ENCODE assay signal across 20 cellular contexts in the genomic region with DNA sequence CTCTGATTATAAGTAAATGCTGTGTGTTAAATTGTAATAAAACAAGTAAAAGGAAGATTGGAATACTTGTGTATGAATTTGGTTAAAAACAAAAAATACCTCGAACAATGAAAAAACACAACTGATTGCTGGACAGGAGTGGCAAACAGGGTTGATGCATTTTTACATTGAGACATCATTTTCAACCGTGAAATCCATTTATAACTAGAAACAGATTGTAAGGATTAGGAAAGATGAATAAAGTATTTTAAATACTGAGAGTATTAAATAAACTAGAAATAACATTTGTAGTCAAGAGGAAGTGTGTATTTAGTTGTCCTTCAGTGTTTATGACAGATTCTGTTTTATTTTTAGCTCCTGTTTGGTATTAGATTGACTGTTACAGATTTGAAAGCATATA. TPM values are rescaled to one million over a fixed set of nuclear protein-coding genes. Genes with fewer than 3 reads are reported as not detected.
DNase-seq lines count a peak whose midpoint lies in the region; ATAC-seq, FAIRE-seq and TF ChIP-seq lines count a peak whose summit lies in the region.
"Had no signal": no experiment of that assay in that cellular context is flagged by ENCODE, and none has a peak within 500 bp of the region (broad histone marks: within the 10 kb centered on the region; RNA-seq: fewer than 3 reads in every experiment).

No MANE protein-coding gene starts in this region.

- peaks cover 57% of the 10 kb centered on the region for H3K36me3 Mint-ChIP-seq in T-helper 2 cell treated with Interferon-gamma antibody and Interleukin-4, amounts not matched to agents 5 μg/mL and 100 μg/mL, for 36 hours (ENCODE audit: low read depth)
- H3K36me3 Mint-ChIP-seq in CD8-positive, alpha-beta T cell, result peaks cover 78% of the 10 kb centered on the region
- H3K36me3 Mint-ChIP-seq in activated B cell treated with CpG ODN at 0.5 μM for 24 hours (ENCODE audit: low read depth), result peaks cover 66% of the 10 kb centered on the region

- peaks cover 30% of the 10 kb centered on the region for H3K4me1 Mint-ChIP-seq in T-helper 2 cell treated with Interferon-gamma antibody and Interleukin-4, amounts not matched to agents 5 μg/mL and 100 μg/mL, for 36 hours (ENCODE audit: low read depth)
- peaks cover 63% of the 10 kb centered on the region for H3K4me1 Mint-ChIP-seq in CD8-positive, alpha-beta T cell (ENCODE audit: low read depth)
- H3K4me1 Mint-ChIP-seq in activated B cell treated with CpG ODN at 0.5 μM for 24 hours, result peaks cover 25% of the 10 kb centered on the region

- no peaks in the 10 kb centered on the region for H3K27me3 Mint-ChIP-seq in T-helper 2 cell treated with Interferon-gamma antibody and Interleukin-4, amounts not matched to agents 5 μg/mL and 100 μg/mL, for 36 hours (ENCODE audit: low read depth)
- no peaks in the 10 kb centered on the region for H3K27me3 Mint-ChIP-seq in CD8-positive, alpha-beta T cell (ENCODE audit: low read depth)
- H3K27me3 Mint-ChIP-seq in activated B cell treated with CpG ODN at 0.5 μM for 24 hours, result no peaks in the 10 kb centered on the region

- CTCF ChIA-PET in CD8-positive, alpha-beta T cell (lab: Charles Lee), result interaction anchor here (1.1 kb wide), 1 partner anchor 10 kb away, joined by 3 read pairs; no protein-coding TSS in a partner anchor
- CTCF ChIA-PET in activated B cell treated with CpG ODN at 0.5 μM for 24 hours (lab: Charles Lee), result interaction anchor here (0.8 to 1.3 kb wide), 2 partner anchors 10 to 24 kb away, joined by 3 to 4 read pairs; no protein-coding TSS in a partner anchor

- POLR2A ChIA-PET in CD8-positive, alpha-beta T cell (lab: Charles Lee), result interaction anchor here (1.0 to 12.7 kb wide), 4 partner anchors 9 to 57 kb away, joined by 4 to 384 read pairs (median 6); no protein-coding TSS in a partner anchor
- POLR2A ChIA-PET in activated B cell treated with CpG ODN at 0.5 μM for 24 hours (lab: Charles Lee), result interaction anchor here (8.9 kb wide), 1 partner anchor 10 kb away, joined by 210 read pairs; no protein-coding TSS in a partner anchor

- ATAC-seq in CD8-positive, alpha-beta T cell, result no peak
- ATAC-seq in activated B cell treated with CpG ODN at 0.5 μM for 24 hours (ENCODE audit: low read depth) (no peak), left cardiac atrium (no peak)
- ATAC-seq: gastrocnemius medialis, left colon had no signal

- H3K9me3 Mint-ChIP-seq in T-helper 2 cell treated with Interferon-gamma antibody and Interleukin-4, amounts not matched to agents 5 μg/mL and 100 μg/mL, for 36 hours, result no peaks in the 10 kb centered on the region
- no peaks in the 10 kb centered on the region for H3K9me3 Mint-ChIP-seq in CD8-positive, alpha-beta T cell
- no peaks in the 10 kb centered on the region for H3K9me3 Mint-ChIP-seq in activated B cell treated with CpG ODN at 0.5 μM for 24 hours

- intact Hi-C loops in CD8-positive, alpha-beta T cell (cut with DNase I, micrococcal nuclease), result no loop called here
- intact Hi-C loops in activated B cell treated with CpG ODN at 0.5 μM for 24 hours (cut with micrococcal nuclease) (loop anchor here (10.0 kb wide), 1 partner anchor 267 kb away; a partner anchor contains a TSS), left cardiac atrium (cut with DNase I) (loop anchor here (10.0 kb wide), 2 partner anchors 213 to 427 kb away; no protein-coding TSS in a partner anchor)

- peak overlapping the region; percentile 13 for H3K27ac ChIP-seq in CD8-positive, alpha-beta T cell (ENCODE audit: low read depth, low read length)
- H3K27ac ChIP-seq: 22Rv1, BLaER1, colonic mucosa, gastrocnemius medialis, neutrophil, thyroid gland had no signal

- H3K4me3 Mint-ChIP-seq in T-helper 2 cell treated with Interferon-gamma antibody and Interleukin-4, amounts not matched to agents 5 μg/mL and 100 μg/mL, for 36 hours, result peak overlapping the region; percentile 49
- peak overlapping the region; percentile 74 for H3K4me3 Mint-ChIP-seq in CD8-positive, alpha-beta T cell
- H3K4me3 Mint-ChIP-seq in activated B cell treated with CpG ODN at 0.5 μM for 24 hours, result no peak overlapping the region

- H3K4me3 ChIP-seq in CD8-positive, alpha-beta T cell (ENCODE audit: low read depth, low read length), result peak overlapping the region; percentile 44
- H3K4me3 ChIP-seq: BLaER1, colonic mucosa, gastrocnemius medialis, thyroid gland had no signal

- H3K9me3 ChIP-seq in CD8-positive, alpha-beta T cell (ENCODE audit: low read length), result no peaks in the 10 kb centered on the region
- H3K9me3 ChIP-seq: BLaER1, colonic mucosa, gastrocnemius medialis, neutrophil, thyroid gland had no signal

- TF ChIP-seq CTCF in CD8-positive, alpha-beta T cell (IDR thresholded peaks at IDR 0.05), result no peak
- TF ChIP-seq CTCF in activated B cell treated with CpG ODN at 0.5 μM for 24 hours (IDR thresholded peaks at IDR 0.05), result no peak

- H3K27ac Mint-ChIP-seq in T-helper 2 cell treated with Interferon-gamma antibody and Interleukin-4, amounts not matched to agents 5 μg/mL and 100 μg/mL, for 36 hours, result peak overlapping the region; percentile 21
- H3K27ac Mint-ChIP-seq in CD8-positive, alpha-beta T cell, result peak overlapping the region; percentile 94
- H3K27ac Mint-ChIP-seq in activated B cell treated with CpG ODN at 0.5 μM for 24 hours, result peak overlapping the region; percentile 56

- H3K27me3 ChIP-seq in CD8-positive, alpha-beta T cell (ENCODE audit: insufficient read depth, low read length), result no peaks in the 10 kb centered on the region
- H3K27me3 ChIP-seq: BLaER1, colonic mucosa, gastrocnemius medialis, neutrophil, thyroid gland had no signal

- peaks cover 29% of the 10 kb centered on the region for H3K36me3 ChIP-seq in CD8-positive, alpha-beta T cell (ENCODE audit: insufficient read depth, low read length)
- H3K36me3 ChIP-seq: colonic mucosa had no signal

- no peak for DNase-seq in T-helper 2 cell treated with Interferon-gamma antibody and Interleukin-4, amounts not matched to agents 5 μg/mL and 100 μg/mL, for 36 hours (ENCODE audit: low spot score)
- no peak for DNase-seq in T-helper 2 cell
- no peak for DNase-seq in CD8-positive, alpha-beta T cell
- no peak for DNase-seq in activated B cell treated with CpG ODN at 0.5 μM for 24 hours
- no peak for DNase-seq in NCI-H146 (lab: John Stamatoyannopoulos, UW)
- DNase-seq in left cardiac atrium, result no peak
- no peak for DNase-seq in LoVo (ENCODE audit: low spot score)
- DNase-seq: activated effector memory CD4-positive, alpha-beta T cell treated with anti-CD3 and anti-CD28 coated beads, Interleukin-2, amount 50 U/mL, for 16 hours; colonic mucosa; DMS53; gastrocnemius medialis; Kasumi-1; left colon; NCI-H1436; thyroid gland had no signal

- peak; percentile 75 for FAIRE-seq in islet of Langerhans (lab: Jason Lieb, UNC)
- FAIRE-seq: RCC 7860 had no signal

- peaks cover 53% of the 10 kb centered on the region for H3K4me1 ChIP-seq in CD8-positive, alpha-beta T cell (ENCODE audit: insufficient read depth, low read length)
- H3K4me1 ChIP-seq: colonic mucosa had no signal

RNA-seq across cellular contexts. Expression of a gene that starts 5.4 kb away (rescaled TPM):
- 100 to 1,000 TPM; 272 to 273 TPM for total RNA-seq in CD8-positive, alpha-beta T cell
- total RNA-seq in activated B cell treated with CpG ODN at 0.5 μM for 24 hours (164 and 184 TPM in 2 replicates), left cardiac atrium (10 to 100 TPM; 40.8 to 43.0 TPM)

RNA-seq across cellular contexts. Expression of a gene that starts 5.8 kb away (rescaled TPM):
- 10 to 100 TPM; 24.6 to 26.4 TPM for total RNA-seq in CD8-positive, alpha-beta T cell
- total RNA-seq in activated B cell treated with CpG ODN at 0.5 μM for 24 hours, result 34.4 and 38.1 TPM in 2 replicates
- 1 to 10 TPM; 8.6 to 8.9 TPM for total RNA-seq in left cardiac atrium

Comparison
In these comparisons a context has a peak if more than half of its experiments do, and no peak if none do; other contexts are left out.
1. H3K27ac Mint-ChIP-seq: peak in every context shown above with its lines; median percentile 94 in CD8-positive, alpha-beta T cell; 56 in activated B cell treated with CpG ODN at 0.5 μM for 24 hours; 21 in T-helper 2 cell treated with Interferon-gamma antibody and Interleukin-4, amounts not matched to agents 5 μg/mL and 100 μg/mL, for 36 hours.
2. intact Hi-C loops: an anchor here in activated B cell treated with CpG ODN at 0.5 μM for 24 hours (10.0 kb wide) and left cardiac atrium (10.0 kb wide); none called in CD8-positive, alpha-beta T cell.